In genomic region chr10:104707602-104708160, GRCh38 we compare ENCODE assay signal across 14 cellular contexts.
A peak's percentile ranks its signal among the peaks of the same experiment; 100 is the strongest.
DNase-seq lines count a peak whose midpoint lies in the region; ATAC-seq and TF ChIP-seq lines count a peak whose summit lies in the region.
"Had no signal": no experiment of that assay in that cellular context is flagged by ENCODE, and none has a peak within 500 bp of the region (broad histone marks: within the 10 kb centered on the region; RNA-seq: fewer than 3 reads in every experiment).

No MANE protein-coding gene starts in this region.

- H3K27me3 Mint-ChIP-seq in CD8-positive, alpha-beta T cell (ENCODE audit: low read depth), result peaks cover 16% of the 10 kb centered on the region

- no peak for ATAC-seq in activated CD4-positive, CD25-positive, alpha-beta regulatory T cell treated with anti-CD3 and anti-CD28 coated beads, Interleukin-2, amount 50 U/mL, for 24 hours
- no peak for ATAC-seq in CD8-positive, alpha-beta T cell

- H3K4me1 Mint-ChIP-seq in CD8-positive, alpha-beta T cell (ENCODE audit: low read depth), result no peaks in the 10 kb centered on the region
- H3K4me1 Mint-ChIP-seq: CD4-positive, alpha-beta memory T cell had no signal

- DNase-seq in NCI-H2227 (lab: John Stamatoyannopoulos, UW; ENCODE audit: unreplicated experiment) (peak; percentile 9), NCI-H2227 treated with DMSO at 0.1 percent for 48 hours (lab: John Stamatoyannopoulos, UW) (no peak), NCI-H1105 treated with DMSO at 0.1 percent for 48 hours (lab: John Stamatoyannopoulos, UW) (peak; percentile 95), NCI-H345 treated with DMSO at 0.1 percent for 48 hours (lab: John Stamatoyannopoulos, UW; ENCODE audit: unreplicated experiment) (peak; percentile 81), left ventricle myocardium inferior (no peak), NCI-H446 treated with DMSO at 0.1 percent for 48 hours (lab: John Stamatoyannopoulos, UW) (no peak)
- DNase-seq in CD8-positive, alpha-beta T cell, result no peak
- DNase-seq: 8988T; BE2C; CD4-positive, alpha-beta memory T cell; GOT3; RPMI8226 had no signal

- H3K36me3 Mint-ChIP-seq in CD8-positive, alpha-beta T cell, result no peaks in the 10 kb centered on the region
- H3K36me3 Mint-ChIP-seq: CD4-positive, alpha-beta memory T cell had no signal

- H3K4me1 ChIP-seq in left ventricle myocardium inferior, result peaks cover 48% of the 10 kb centered on the region
- no peaks in the 10 kb centered on the region for H3K4me1 ChIP-seq in CD8-positive, alpha-beta T cell (ENCODE audit: insufficient read depth, low read length)
- H3K4me1 ChIP-seq: BE2C, SJSA1 had no signal

- CTCF ChIA-PET in CD8-positive, alpha-beta T cell (lab: Charles Lee), result no interaction called here

- no peak overlapping the region for H3K27ac Mint-ChIP-seq in CD8-positive, alpha-beta T cell
- H3K27ac Mint-ChIP-seq: CD4-positive, alpha-beta memory T cell had no signal

- POLR2A ChIA-PET in CD8-positive, alpha-beta T cell (lab: Charles Lee), result no interaction called here

- H3K4me3 Mint-ChIP-seq in CD8-positive, alpha-beta T cell, result no peak overlapping the region
- H3K4me3 Mint-ChIP-seq: CD4-positive, alpha-beta memory T cell had no signal

- no peaks in the 10 kb centered on the region for H3K36me3 ChIP-seq in left ventricle myocardium inferior
- H3K36me3 ChIP-seq in CD8-positive, alpha-beta T cell (ENCODE audit: insufficient read depth, low read length), result no peaks in the 10 kb centered on the region
- H3K36me3 ChIP-seq: BE2C, SJSA1 had no signal

- H3K27me3 ChIP-seq in left ventricle myocardium inferior (ENCODE audit: low read depth), result no peaks in the 10 kb centered on the region
- no peaks in the 10 kb centered on the region for H3K27me3 ChIP-seq in CD8-positive, alpha-beta T cell (ENCODE audit: insufficient read depth, low read length)
- H3K27me3 ChIP-seq: BE2C, SJSA1 had no signal

- H3K9me3 ChIP-seq in left ventricle myocardium inferior (replicated peaks), result no peaks in the 10 kb centered on the region
- no peaks in the 10 kb centered on the region for H3K9me3 ChIP-seq in CD8-positive, alpha-beta T cell (ENCODE audit: low read length)
- H3K9me3 ChIP-seq: BE2C, SJSA1 had no signal

- TF ChIP-seq CTCF in left ventricle myocardium inferior (IDR thresholded peaks at IDR 0.05; ENCODE audit: borderline replicate concordance), result no peak
- TF ChIP-seq CTCF in CD8-positive, alpha-beta T cell (IDR thresholded peaks at IDR 0.05), result no peak

- no peaks in the 10 kb centered on the region for H3K9me3 Mint-ChIP-seq in CD8-positive, alpha-beta T cell

- intact Hi-C loops in left ventricle myocardium inferior (cut with micrococcal nuclease), result no loop called here
- intact Hi-C loops in CD8-positive, alpha-beta T cell (cut with DNase I, micrococcal nuclease), result no loop called here

- no peak overlapping the region for H3K4me3 ChIP-seq in left ventricle myocardium inferior
- no peak overlapping the region for H3K4me3 ChIP-seq in CD8-positive, alpha-beta T cell (ENCODE audit: low read depth, low read length)
- H3K4me3 ChIP-seq: SJSA1 had no signal

- H3K27ac ChIP-seq in left ventricle myocardium inferior (replicated peaks), result peak overlapping the region; percentile 18
- no peak overlapping the region for H3K27ac ChIP-seq in CD8-positive, alpha-beta T cell (ENCODE audit: low read depth, low read length)
- H3K27ac ChIP-seq: SJSA1 had no signal

Comparison
In these comparisons a context has a peak if more than half of its experiments do, and no peak if none do; other contexts are left out.
1. DNase-seq: peak in NCI-H2227 (single experiment), NCI-H1105 treated with DMSO at 0.1 percent for 48 hours (single experiment) and NCI-H345 treated with DMSO at 0.1 percent for 48 hours (single experiment); none in NCI-H2227 treated with DMSO at 0.1 percent for 48 hours (single experiment), left ventricle myocardium inferior (single experiment), NCI-H446 treated with DMSO at 0.1 percent for 48 hours (single experiment) and CD8-positive, alpha-beta T cell (0 of 7).